ENCODE assay signal across 14 cellular contexts in the genomic region with DNA sequence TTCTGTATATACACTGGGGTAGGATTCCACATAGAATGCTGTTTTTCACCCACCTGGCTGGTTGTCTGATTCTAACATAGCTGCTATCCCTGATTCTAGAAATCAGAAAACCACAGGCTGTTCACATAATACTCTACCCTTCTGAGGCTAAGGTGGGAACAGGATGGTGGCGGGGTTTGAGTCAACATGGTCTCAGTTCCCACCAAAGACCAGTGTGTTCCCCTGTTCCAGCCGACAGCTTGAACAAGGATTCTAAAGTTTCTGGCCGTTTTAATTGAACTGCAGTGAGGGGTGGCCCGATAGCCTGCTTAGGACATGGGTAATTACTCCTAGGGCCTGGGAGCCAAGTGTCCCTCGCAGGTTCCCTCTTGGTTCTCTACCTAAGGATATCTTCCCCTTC. TPM values are rescaled to one million over a fixed set of nuclear protein-coding genes. Genes with fewer than 3 reads are reported as not detected.
A peak's percentile ranks its signal among the peaks of the same experiment; 100 is the strongest.
DNase-seq lines count a peak whose midpoint lies in the region; ATAC-seq and TF ChIP-seq lines count a peak whose summit lies in the region.
"Had no signal": no experiment of that assay in that cellular context is flagged by ENCODE, and none has a peak within 500 bp of the region (broad histone marks: within the 10 kb centered on the region; RNA-seq: fewer than 3 reads in every experiment).

No MANE protein-coding gene starts in this region.

- ATAC-seq in CD8-positive, alpha-beta T cell: no peak
- no peak for ATAC-seq in activated CD8-positive, alpha-beta T cell treated with anti-CD3 and anti-CD28 coated beads, Interleukin-2, amount 10 ng/mL, durations not matched to agents 7 days and 5 days
- no peak for ATAC-seq in naive thymus-derived CD8-positive, alpha-beta T cell

- H3K4me3 Mint-ChIP-seq in CD8-positive, alpha-beta T cell: no peak overlapping the region
- H3K4me3 Mint-ChIP-seq in HFFc6: no peak overlapping the region
- no peak overlapping the region for H3K4me3 Mint-ChIP-seq in activated CD8-positive, alpha-beta T cell treated with anti-CD3 and anti-CD28 coated beads, Interleukin-2, amount 10 ng/mL, durations not matched to agents 7 days and 5 days
- H3K4me3 Mint-ChIP-seq in naive thymus-derived CD8-positive, alpha-beta T cell: peak overlapping the region in 4 of 10 donors; percentile 6 to 52 (median 40)
- H3K4me3 Mint-ChIP-seq: B cell had no signal

- H3K36me3 Mint-ChIP-seq in CD8-positive, alpha-beta T cell: peaks cover 3% of the 10 kb centered on the region
- no peaks in the 10 kb centered on the region for H3K36me3 Mint-ChIP-seq in HFFc6 (ENCODE audit: low read depth)
- H3K36me3 Mint-ChIP-seq in activated CD8-positive, alpha-beta T cell treated with anti-CD3 and anti-CD28 coated beads, Interleukin-2, amount 10 ng/mL, durations not matched to agents 7 days and 5 days (ENCODE audit: low read depth): peaks cover 20% of the 10 kb centered on the region
- peaks cover 0 to 6% (median 0%) of the 10 kb centered on the region in 3 donors for H3K36me3 Mint-ChIP-seq in naive thymus-derived CD8-positive, alpha-beta T cell

- H3K4me1 Mint-ChIP-seq in CD8-positive, alpha-beta T cell (ENCODE audit: low read depth): peaks cover 78% of the 10 kb centered on the region
- peaks cover 87% of the 10 kb centered on the region for H3K4me1 Mint-ChIP-seq in HFFc6 (ENCODE audit: low read depth)
- H3K4me1 Mint-ChIP-seq in activated CD8-positive, alpha-beta T cell treated with anti-CD3 and anti-CD28 coated beads, Interleukin-2, amount 10 ng/mL, durations not matched to agents 7 days and 5 days (ENCODE audit: low read depth): peaks cover 82% of the 10 kb centered on the region
- H3K4me1 Mint-ChIP-seq in naive thymus-derived CD8-positive, alpha-beta T cell: peaks cover 25 to 91% (median 75%) of the 10 kb centered on the region in 4 donors

- H3K27ac ChIP-seq in CD8-positive, alpha-beta T cell (ENCODE audit: low read depth, low read length): no peak overlapping the region

- no peaks in the 10 kb centered on the region for H3K9me3 ChIP-seq in CD8-positive, alpha-beta T cell (ENCODE audit: low read length)

- H3K27ac Mint-ChIP-seq in CD8-positive, alpha-beta T cell: peak overlapping the region; percentile 86
- H3K27ac Mint-ChIP-seq in HFFc6: peak overlapping the region; percentile 51
- peak overlapping the region; percentile 71 for H3K27ac Mint-ChIP-seq in activated CD8-positive, alpha-beta T cell treated with anti-CD3 and anti-CD28 coated beads, Interleukin-2, amount 10 ng/mL, durations not matched to agents 7 days and 5 days
- H3K27ac Mint-ChIP-seq in naive thymus-derived CD8-positive, alpha-beta T cell: peak overlapping the region in 9 of 10 donors; percentile 41 to 91 (median 71)
- H3K27ac Mint-ChIP-seq: B cell had no signal

- DNase-seq in CD8-positive, alpha-beta T cell: no peak
- DNase-seq in HFFc6 (no peak), NAMALWA (ENCODE audit: low spot score) (no peak), NCI-H774 (lab: John Stamatoyannopoulos, UW) (no peak)
- DNase-seq in activated CD8-positive, alpha-beta T cell treated with anti-CD3 and anti-CD28 coated beads, Interleukin-2, amount 10 ng/mL, durations not matched to agents 7 days and 5 days: no peak
- no peak for DNase-seq in naive thymus-derived CD8-positive, alpha-beta T cell
- DNase-seq in stimulated activated CD8-positive, alpha-beta memory T cell treated with anti-CD3 and anti-CD28 coated beads, Interleukin-4, amount 100 ng/mL, for 48 hours: no peak
- DNase-seq: activated CD8-positive, alpha-beta memory T cell treated with anti-CD3 and anti-CD28 coated beads for 24 hours; activated gamma-delta T cell; GF-D8; NCI-H345; stimulated activated CD4-positive, alpha-beta T cell treated with anti-CD3 and anti-CD28 coated beads, Interleukin-4, amount 100 ng/mL, for 1 hour had no signal

- CTCF ChIA-PET in CD8-positive, alpha-beta T cell (lab: Charles Lee): interaction anchor here (1.0 to 4.3 kb wide), 3 partner anchors 19 to 429 kb away, joined by 3 to 22 read pairs (median 4); no protein-coding TSS in a partner anchor
- CTCF ChIA-PET in activated CD8-positive, alpha-beta T cell treated with anti-CD3 and anti-CD28 coated beads, Interleukin-2, amount 10 ng/mL, durations not matched to agents 7 days and 5 days (lab: Charles Lee): interaction anchor here (0.9 to 10.7 kb wide), 4 partner anchors 10 to 427 kb away, joined by 4 to 228 read pairs (median 4); no protein-coding TSS in a partner anchor

- POLR2A ChIA-PET in CD8-positive, alpha-beta T cell (lab: Charles Lee): no interaction called here
- POLR2A ChIA-PET in activated CD8-positive, alpha-beta T cell treated with anti-CD3 and anti-CD28 coated beads, Interleukin-2, amount 10 ng/mL, durations not matched to agents 7 days and 5 days (lab: Charles Lee): interaction anchor here (1.4 kb wide), 1 partner anchor 499 kb away, joined by 3 read pairs; no protein-coding TSS in a partner anchor
- POLR2A ChIA-PET in naive thymus-derived CD8-positive, alpha-beta T cell (lab: Charles Lee): interaction anchor here (0.7 to 1.0 kb wide), 2 partner anchors 10 to 37 kb away, joined by 3 to 4 read pairs; no protein-coding TSS in a partner anchor

- H3K4me1 ChIP-seq in CD8-positive, alpha-beta T cell (ENCODE audit: insufficient read depth, low read length): peaks cover 77% of the 10 kb centered on the region

- H3K9me3 Mint-ChIP-seq in CD8-positive, alpha-beta T cell: no peaks in the 10 kb centered on the region
- H3K9me3 Mint-ChIP-seq in HFFc6: no peaks in the 10 kb centered on the region
- no peaks in the 10 kb centered on the region for H3K9me3 Mint-ChIP-seq in activated CD8-positive, alpha-beta T cell treated with anti-CD3 and anti-CD28 coated beads, Interleukin-2, amount 10 ng/mL, durations not matched to agents 7 days and 5 days (ENCODE audit: insufficient read depth)
- H3K9me3 Mint-ChIP-seq in naive thymus-derived CD8-positive, alpha-beta T cell: no peaks in the 10 kb centered on the region

- H3K27me3 ChIP-seq in CD8-positive, alpha-beta T cell (ENCODE audit: insufficient read depth, low read length): no peaks in the 10 kb centered on the region

- H3K4me3 ChIP-seq in CD8-positive, alpha-beta T cell (ENCODE audit: low read depth, low read length): no peak overlapping the region
- H3K4me3 ChIP-seq: lung had no signal

- intact Hi-C loops in CD8-positive, alpha-beta T cell (cut with DNase I, micrococcal nuclease): loop anchor here (5.0 kb wide), 1 partner anchor 179 kb away; no protein-coding TSS in a partner anchor

- H3K27me3 Mint-ChIP-seq in CD8-positive, alpha-beta T cell (ENCODE audit: low read depth): no peaks in the 10 kb centered on the region
- peaks cover 4% of the 10 kb centered on the region for H3K27me3 Mint-ChIP-seq in HFFc6 (ENCODE audit: insufficient read depth)
- no peaks in the 10 kb centered on the region for H3K27me3 Mint-ChIP-seq in activated CD8-positive, alpha-beta T cell treated with anti-CD3 and anti-CD28 coated beads, Interleukin-2, amount 10 ng/mL, durations not matched to agents 7 days and 5 days (ENCODE audit: low read depth)
- H3K27me3 Mint-ChIP-seq in naive thymus-derived CD8-positive, alpha-beta T cell: no peaks in the 10 kb centered on the region
- H3K27me3 Mint-ChIP-seq: B cell had no signal

- no peak for TF ChIP-seq CTCF in CD8-positive, alpha-beta T cell (IDR thresholded peaks at IDR 0.05)
- no peak for TF ChIP-seq CTCF in HFFc6 (IDR thresholded peaks at IDR 0.05)

- no peaks in the 10 kb centered on the region for H3K36me3 ChIP-seq in CD8-positive, alpha-beta T cell (ENCODE audit: insufficient read depth, low read length)

RNA-seq across cellular contexts. Expression of gene PEX14, which starts 38.4 kb away (rescaled TPM):
- total RNA-seq in CD8-positive, alpha-beta T cell: 10 to 100 TPM; 13.5 to 14.2 TPM
- 10 to 100 TPM; 23.1 to 28.4 (median 26.0) TPM for total RNA-seq in HFFc6 (2021; fragmentation: NEBNext Ultra II Directional; extraction: Animal tissue kit (Norgen Biotek cat#: 25700))
- total RNA-seq in activated CD8-positive, alpha-beta T cell treated with anti-CD3 and anti-CD28 coated beads, Interleukin-2, amount 10 ng/mL, durations not matched to agents 7 days and 5 days: 10 to 100 TPM; 17.7 to 19.1 TPM
- 10 to 100 TPM; 23.7 TPM for total RNA-seq in naive thymus-derived CD8-positive, alpha-beta T cell
- polyA plus RNA-seq in naive thymus-derived CD8-positive, alpha-beta T cell: 1 to 10 TPM; 3.3 to 5.5 (median 4.6) TPM

RNA-seq across cellular contexts. Expression of gene DFFA, which starts 40.9 kb away (rescaled TPM):
- total RNA-seq in CD8-positive, alpha-beta T cell: 10 to 100 TPM in 1 of 2 experiments, 1 to 10 TPM in 1; 10.0 to 10.4 TPM
- 10 to 100 TPM; 44.1 to 58.6 (median 48.4) TPM for total RNA-seq in HFFc6 (2021; fragmentation: NEBNext Ultra II Directional; extraction: Animal tissue kit (Norgen Biotek cat#: 25700))
- total RNA-seq in activated CD8-positive, alpha-beta T cell treated with anti-CD3 and anti-CD28 coated beads, Interleukin-2, amount 10 ng/mL, durations not matched to agents 7 days and 5 days: 10 to 100 TPM; 38.7 to 39.5 TPM
- total RNA-seq in naive thymus-derived CD8-positive, alpha-beta T cell: 10 to 100 TPM; 30.2 to 33.0 TPM
- 10 to 100 TPM; 18.4 to 42.6 (median 20.9) TPM for polyA plus RNA-seq in naive thymus-derived CD8-positive, alpha-beta T cell
